In genomic region chr1:59077739-59078503, GRCh38 we compare ENCODE assay signal across 15 cellular contexts.
DNase-seq lines count a peak whose midpoint lies in the region; ATAC-seq and TF ChIP-seq lines count a peak whose summit lies in the region.
"Had no signal": no experiment of that assay in that cellular context is flagged by ENCODE, and none has a peak within 500 bp of the region (broad histone marks: within the 10 kb centered on the region; RNA-seq: fewer than 3 reads in every experiment).

No MANE protein-coding gene starts in this region.

- H3K36me3 ChIP-seq in HAP-1 (replicated peaks) = no peaks in the 10 kb centered on the region
- no peaks in the 10 kb centered on the region for H3K36me3 ChIP-seq in NT2/D1 (ENCODE audit: insufficient read depth, insufficient read length, low read length)
- no peaks in the 10 kb centered on the region for H3K36me3 ChIP-seq in left lung

- H3K4me1 ChIP-seq in HAP-1 (peaks cover 21% of the 10 kb centered on the region), NT2/D1 (ENCODE audit: insufficient read depth, insufficient read length) (peaks cover 17% of the 10 kb centered on the region), left lung (no peaks in the 10 kb centered on the region)

- peaks cover 7% of the 10 kb centered on the region for H3K27me3 ChIP-seq in HAP-1 (ENCODE audit: low read depth)
- H3K27me3 ChIP-seq in NT2/D1 (ENCODE audit: insufficient read depth, insufficient read length) = no peaks in the 10 kb centered on the region
- no peaks in the 10 kb centered on the region for H3K27me3 ChIP-seq in left lung

- no peak overlapping the region for H3K27ac ChIP-seq in left lung

- H3K9me3 ChIP-seq in HAP-1 = no peaks in the 10 kb centered on the region
- no peaks in the 10 kb centered on the region for H3K9me3 ChIP-seq in NT2/D1 (ENCODE audit: insufficient read depth, low read length)
- H3K9me3 ChIP-seq in left lung = no peaks in the 10 kb centered on the region

- intact Hi-C loops in left lung (cut with DNase I) = no loop called here

- DNase-seq in HAP-1 (ENCODE audit: low spot score in 2 of 2) (peak; percentile 67 to 69), NCI-H187 treated with DMSO at 0.1 percent for 48 hours (lab: John Stamatoyannopoulos, UW) (peak; percentile 72), NT2/D1 (ENCODE audit: low read depth, low spot score) (peak; percentile 97), left lung (peak in 1 of 2 donors; percentile 44), GDM1 (lab: John Stamatoyannopoulos, UW) (no peak)
- no peak for DNase-seq in activated CD4-positive, CD25-positive, alpha-beta regulatory T cell (lab: John Stamatoyannopoulos, UW)
- DNase-seq: activated CD4-positive, alpha-beta T cell treated with anti-CD3 and anti-CD28 coated beads, Interleukin-2, amount 10 ng/mL, durations not matched to agents 24 days and 14 days; foreskin melanocyte; GF-D8; left cardiac atrium; nephron progenitor cell; substantia nigra; T-cell had no signal

- H3K4me3 ChIP-seq in HAP-1 (no peak overlapping the region), NT2/D1 (ENCODE audit: insufficient read length, low read depth) (peak overlapping the region; percentile 19), left lung (no peak overlapping the region)

- TF ChIP-seq CTCF in left lung (IDR thresholded peaks at IDR 0.05) = no peak

- H3K9ac ChIP-seq in NT2/D1 (ENCODE audit: insufficient read length, low read depth) = peak overlapping the region; percentile 62

- in situ Hi-C loops in HAP-1 (cut with MboI; ENCODE audit: low sequenced_read_pairs) = no loop called here

- peak; percentile 79 for ATAC-seq in left lung
- ATAC-seq in GM19452 (IDR thresholded peaks at IDR 0.05; ENCODE audit: unreplicated experiment) = no peak
- ATAC-seq in GM18907 (IDR thresholded peaks at IDR 0.05; ENCODE audit: unreplicated experiment) = no peak
- ATAC-seq: left cardiac atrium, T-cell had no signal

Comparison
In these comparisons a context has a peak if more than half of its experiments do, and no peak if none do; other contexts are left out.
1. DNase-seq: peak in HAP-1 (2 of 2), NCI-H187 treated with DMSO at 0.1 percent for 48 hours (single experiment) and NT2/D1 (single experiment); none in activated CD4-positive, CD25-positive, alpha-beta regulatory T cell (0 of 4) and GDM1 (single experiment).